ENCODE assay signal across 23 cellular contexts in the genomic region with DNA sequence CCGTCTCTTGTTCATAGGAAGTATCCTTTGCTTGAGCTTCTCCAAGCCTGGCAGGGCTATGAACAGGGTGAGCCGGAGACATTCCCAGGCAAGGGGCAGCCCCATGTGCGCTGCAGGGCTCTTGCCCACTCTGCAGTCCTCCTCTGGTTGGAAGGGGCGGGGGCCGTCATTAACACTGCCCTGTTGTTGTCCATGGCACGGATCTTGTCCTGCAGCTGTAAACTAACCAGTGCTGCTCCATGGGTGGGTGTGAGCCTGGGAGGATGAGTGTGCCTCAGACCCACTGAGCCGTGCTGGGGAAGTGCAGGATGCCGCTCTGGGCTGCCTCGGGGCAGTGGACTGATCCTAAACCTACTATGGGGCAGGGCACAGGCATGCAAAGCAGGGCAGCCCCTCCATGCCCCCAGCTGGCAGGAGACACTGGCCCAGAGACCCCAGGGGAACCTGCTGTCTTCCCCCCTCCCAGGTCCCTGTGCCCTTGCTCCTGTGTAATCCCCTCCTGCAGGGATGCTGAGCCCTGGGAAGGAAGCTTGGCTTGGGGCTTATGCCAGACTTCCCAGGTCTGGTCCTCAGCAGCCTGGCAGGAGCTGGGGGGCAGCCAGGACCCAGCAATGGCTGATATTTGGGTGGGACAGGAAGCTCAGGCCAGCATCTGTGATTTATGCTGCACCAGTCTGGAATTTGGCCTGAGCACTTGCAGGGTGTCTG. TPM values are rescaled to one million over a fixed set of nuclear protein-coding genes. Genes with fewer than 3 reads are reported as not detected.
DNase-seq lines count a peak whose midpoint lies in the region; ATAC-seq and TF ChIP-seq lines count a peak whose summit lies in the region.
"Had no signal": no experiment of that assay in that cellular context is flagged by ENCODE, and none has a peak within 500 bp of the region (broad histone marks: within the 10 kb centered on the region; RNA-seq: fewer than 3 reads in every experiment).

No MANE protein-coding gene starts in this region.

- no peak overlapping the region for H2AFZ ChIP-seq in osteoblast (ENCODE audit: low read length)

- no peaks in the 10 kb centered on the region for H3K36me3 ChIP-seq in osteoblast (ENCODE audit: insufficient read depth, low read length)
- H3K36me3 ChIP-seq: adrenal gland; BLaER1 treated with 17β-estradiol and CSF1 and Interleukin-3, amounts not matched to agents 10 nM and 100 nM; neutrophil had no signal

- no peak for TF ChIP-seq CTCF in osteoblast (IDR thresholded peaks at IDR 0.05; ENCODE audit: extremely low read depth, low read depth, low read length)

- H3K79me2 ChIP-seq in osteoblast (ENCODE audit: insufficient read depth, low read length), result no peaks in the 10 kb centered on the region

- H3K4me3 ChIP-seq in osteoblast (ENCODE audit: insufficient read depth, low read length), result no peak overlapping the region
- H3K4me3 ChIP-seq: adrenal gland; BLaER1 treated with 17β-estradiol and CSF1 and Interleukin-3, amounts not matched to agents 10 nM and 100 nM; GM12878; K562; testis had no signal

- no peaks in the 10 kb centered on the region for H3K9me3 ChIP-seq in osteoblast (ENCODE audit: low read depth, low read length)
- H3K9me3 ChIP-seq: adrenal gland, neutrophil, testis had no signal

- peak; percentile 21 for DNase-seq in D341Med (ENCODE audit: low spot score)
- DNase-seq in amygdala (lab: John Stamatoyannopoulos, UW), result peak in 33 of 56 donors; percentile 6 to 75 (median 43)
- DNase-seq in hippocampal formation (lab: John Stamatoyannopoulos, UW), result peak; percentile 6 to 32
- DNase-seq in osteoblast (ENCODE audit: insufficient read length, low spot score, missing footprints), result peak; percentile 68
- DNase-seq in SK-N-DZ (ENCODE audit: low spot score), result no peak
- DNase-seq: ACHN; activated naive CD4-positive, alpha-beta T cell treated with Interleukin-2 at 50 U/mL for 16 hours; cortex of kidney; DND-41; MM.1S; NCI-H1436; NCI-H510A; testis had no signal

- no peak overlapping the region for H3K27ac ChIP-seq in osteoblast (ENCODE audit: low read depth, low read length)
- H3K27ac ChIP-seq: adrenal gland; BLaER1 treated with 17β-estradiol and CSF1 and Interleukin-3, amounts not matched to agents 10 nM and 100 nM; neutrophil; testis had no signal

- H3K4me1 ChIP-seq in osteoblast (ENCODE audit: insufficient read depth, low read length), result no peaks in the 10 kb centered on the region
- H3K4me1 ChIP-seq: adrenal gland, testis had no signal

- H3K27me3 ChIP-seq in osteoblast (ENCODE audit: insufficient read depth, low read length), result peaks cover 36% of the 10 kb centered on the region
- H3K27me3 ChIP-seq: adrenal gland; BLaER1 treated with 17β-estradiol and CSF1 and Interleukin-3, amounts not matched to agents 10 nM and 100 nM; testis had no signal

- H4K20me1 ChIP-seq in osteoblast (ENCODE audit: insufficient read depth, low read length), result no peaks in the 10 kb centered on the region

- ATAC-seq in GM21528 (IDR thresholded peaks at IDR 0.05; ENCODE audit: low FRiP score, unreplicated experiment), result no peak
- no peak for ATAC-seq in GM21786 (IDR thresholded peaks at IDR 0.05; ENCODE audit: unreplicated experiment)
- ATAC-seq in HG03460 (IDR thresholded peaks at IDR 0.05; ENCODE audit: unreplicated experiment), result no peak
- ATAC-seq: activated CD4-positive, CD25-positive, alpha-beta regulatory T cell treated with anti-CD3 and anti-CD28 coated beads, Interleukin-2, amount 50 U/mL, for 24 hours; GM12878; K562; stimulated activated effector memory CD8-positive, alpha-beta T cell treated with anti-CD3 and anti-CD28 coated beads, Interleukin-12 subunit alpha, Interleukin-12 subunit beta, amount 100 ng/mL, for 72 hours had no signal

- no peak overlapping the region for H3K4me2 ChIP-seq in osteoblast (ENCODE audit: insufficient read depth, low read length)
- H3K4me2 ChIP-seq: BLaER1 treated with 17β-estradiol and CSF1 and Interleukin-3, amounts not matched to agents 10 nM and 100 nM had no signal

RNA-seq across cellular contexts. Expression of a gene that starts 8.5 kb away (rescaled TPM):
- total RNA-seq in osteoblast, result under 0.01 and 0.29 TPM in 2 replicates
- polyA plus RNA-seq in SK-N-DZ (2014; cell fraction: cytosol; rRNA removed), result 18.6 and 24.6 TPM in 2 replicates
- 120 and 146 TPM in 2 replicates for polyA plus RNA-seq in SK-N-DZ (2014; cell fraction: nucleus; rRNA removed)
- polyA plus RNA-seq: GM12878, K562 had no signal

RNA-seq across cellular contexts. Expression of a gene that starts 37.1 kb away (rescaled TPM):
- 67.5 and 71.7 TPM in 2 replicates for total RNA-seq in osteoblast
- polyA plus RNA-seq in SK-N-DZ (2014; cell fraction: cytosol; rRNA removed), result 222 and 231 TPM in 2 replicates
- 452 and 535 TPM in 2 replicates for polyA plus RNA-seq in SK-N-DZ (2014; cell fraction: nucleus; rRNA removed)

RNA-seq across cellular contexts. Expression of a gene that starts 48.6 kb away (rescaled TPM):
- total RNA-seq in osteoblast, result 86.0 and 91.2 TPM in 2 replicates
- 390 and 441 TPM in 2 replicates for polyA plus RNA-seq in SK-N-DZ (2014; cell fraction: cytosol; rRNA removed)
- polyA plus RNA-seq in SK-N-DZ (2014; cell fraction: nucleus; rRNA removed), result 1,635 and 2,094 TPM in 2 replicates
